ENCODE assay signal across 8 cellular contexts in the genomic region with DNA sequence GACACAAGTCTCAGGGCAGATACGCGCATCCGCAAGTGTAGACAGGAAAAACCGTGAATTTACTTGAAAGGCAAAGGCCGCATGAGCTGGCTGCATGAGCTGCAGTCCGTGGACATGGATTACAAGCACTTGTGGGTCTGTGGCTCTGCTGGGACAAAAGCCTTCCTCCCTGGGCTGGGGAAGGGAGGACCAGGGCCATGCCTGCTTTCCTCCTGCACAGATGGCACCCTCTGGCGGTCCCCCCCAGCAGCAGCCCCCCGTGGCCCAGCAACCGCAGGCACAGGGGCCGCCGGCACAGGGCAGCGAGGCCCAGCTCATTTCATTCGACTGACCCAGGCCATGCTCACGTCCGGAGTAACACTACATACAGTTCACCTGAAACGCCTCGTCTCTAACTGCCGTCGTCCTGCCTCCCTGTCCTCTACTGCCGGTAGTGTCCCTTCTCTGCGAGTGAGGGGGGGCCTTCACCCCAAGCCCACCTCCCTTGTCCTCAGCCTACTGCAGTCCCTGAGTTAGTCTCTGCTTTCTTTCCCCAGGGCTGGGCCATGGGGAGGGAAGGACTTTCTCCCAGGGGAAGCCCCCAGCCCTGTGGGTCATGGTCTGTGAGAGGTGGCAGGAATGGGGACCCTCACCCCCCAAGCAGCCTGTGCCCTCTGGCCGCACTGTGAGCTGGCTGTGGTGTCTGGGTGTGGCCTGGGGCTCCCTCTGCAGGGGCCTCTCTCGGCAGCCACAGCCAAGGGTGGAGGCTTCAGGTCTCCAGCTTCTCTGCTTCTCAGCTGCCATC. TPM values are rescaled to one million over a fixed set of nuclear protein-coding genes. Genes with fewer than 3 reads are reported as not detected.
DNase-seq lines count a peak whose midpoint lies in the region; ATAC-seq and TF ChIP-seq lines count a peak whose summit lies in the region.

No MANE protein-coding gene starts in this region.

- no peaks in the 10 kb centered on the region for H3K27me3 Mint-ChIP-seq in activated naive CD4-positive, alpha-beta T cell treated with anti-CD3 and anti-CD28 coated beads for 36 hours (ENCODE audit: low read depth)

- no peak for ATAC-seq in HG02938 (IDR thresholded peaks at IDR 0.05; ENCODE audit: unreplicated experiment)
- no peak for ATAC-seq in HG03280 (IDR thresholded peaks at IDR 0.05; ENCODE audit: unreplicated experiment)

- H3K27me3 ChIP-seq in SU-DHL-6 (ENCODE audit: low read length), result no peaks in the 10 kb centered on the region
- no peaks in the 10 kb centered on the region for H3K27me3 ChIP-seq in suprapubic skin

- peaks cover 60% of the 10 kb centered on the region for H3K79me2 ChIP-seq in SU-DHL-6 (ENCODE audit: insufficient read depth, low read length)

- no peaks in the 10 kb centered on the region for H3K9me3 Mint-ChIP-seq in activated naive CD4-positive, alpha-beta T cell treated with anti-CD3 and anti-CD28 coated beads for 36 hours

- DNase-seq in activated naive CD4-positive, alpha-beta T cell treated with anti-CD3 and anti-CD28 coated beads for 36 hours, result peak; percentile 30
- DNase-seq in activated naive CD4-positive, alpha-beta T cell treated with Interleukin-2 at 50 U/mL for 16 hours, result no peak
- DNase-seq in glomerular visceral epithelial cell (ENCODE audit: extremely low spot score) (peak; percentile 28), suprapubic skin (ENCODE audit: low spot score in 2 of 2) (no peak), hippocampal formation (lab: John Stamatoyannopoulos, UW) (no peak)

- H3K36me3 ChIP-seq in SU-DHL-6 (ENCODE audit: low read length), result peaks cover 2% of the 10 kb centered on the region; the same call in 1 of the 2 replicates
- H3K36me3 ChIP-seq in suprapubic skin, result peaks cover 67% of the 10 kb centered on the region

- TF ChIP-seq EP300 in suprapubic skin (IDR thresholded peaks at IDR 0.05), result no peak

- peaks cover 35% of the 10 kb centered on the region for H3K4me1 Mint-ChIP-seq in activated naive CD4-positive, alpha-beta T cell treated with anti-CD3 and anti-CD28 coated beads for 36 hours (ENCODE audit: low read depth)

- H2AFZ ChIP-seq in SU-DHL-6 (ENCODE audit: low read depth, low read length, severe bottlenecking), result no peak overlapping the region

- no peak overlapping the region for H3K27ac Mint-ChIP-seq in activated naive CD4-positive, alpha-beta T cell treated with anti-CD3 and anti-CD28 coated beads for 36 hours

- 69% methylated on average over 20 of the region's 23 CpGs for WGBS in suprapubic skin

- H3K27ac ChIP-seq in SU-DHL-6 (ENCODE audit: low read depth, low read length) (peak overlapping the region; percentile 77), suprapubic skin (peak overlapping the region; percentile 96)

- CTCF ChIA-PET in activated naive CD4-positive, alpha-beta T cell treated with anti-CD3 and anti-CD28 coated beads for 36 hours (lab: Charles Lee), result interaction anchor here (1.0 to 1.3 kb wide), 2 partner anchors 25 to 36 kb away, joined by 3 to 5 read pairs; no protein-coding TSS in a partner anchor

- H3F3A ChIP-seq in SU-DHL-6 (ENCODE audit: insufficient read depth), result peaks cover 17% of the 10 kb centered on the region; the same call in 1 of the 2 replicates

- H3K9ac ChIP-seq in SU-DHL-6 (ENCODE audit: low read length), result peak overlapping the region; percentile 98

- TF ChIP-seq POLR2A in suprapubic skin (IDR thresholded peaks at IDR 0.05), result no peak

- intact Hi-C loops in activated naive CD4-positive, alpha-beta T cell treated with anti-CD3 and anti-CD28 coated beads for 36 hours (cut with micrococcal nuclease), result loop anchor here (5.0 kb wide), 1 partner anchor 149 kb away; a partner anchor contains a TSS

- H3K4me3 ChIP-seq in SU-DHL-6 (ENCODE audit: insufficient read depth, low read length, poor library complexity, severe bottlenecking) (peak overlapping the region; percentile 98), suprapubic skin (peak overlapping the region; percentile 99)

- H3K9me2 ChIP-seq in SU-DHL-6 (replicated peaks; ENCODE audit: insufficient read depth, low read length), result no peaks in the 10 kb centered on the region

- H3K4me3 Mint-ChIP-seq in activated naive CD4-positive, alpha-beta T cell treated with anti-CD3 and anti-CD28 coated beads for 36 hours, result peak overlapping the region; percentile 95

- H3K4me2 ChIP-seq in SU-DHL-6 (ENCODE audit: low read depth, low read length, poor library complexity, severe bottlenecking), result peak overlapping the region; percentile 71

- peaks cover 48% of the 10 kb centered on the region for H3K36me3 Mint-ChIP-seq in activated naive CD4-positive, alpha-beta T cell treated with anti-CD3 and anti-CD28 coated beads for 36 hours (ENCODE audit: low read depth)

- no peak for TF ChIP-seq CTCF in SU-DHL-6 (IDR thresholded peaks at IDR 0.05; ENCODE audit: insufficient read depth, low read length, poor library complexity, severe bottlenecking)
- TF ChIP-seq CTCF in suprapubic skin (IDR thresholded peaks at IDR 0.05), result no peak

- no peaks in the 10 kb centered on the region for H4K20me1 ChIP-seq in SU-DHL-6 (ENCODE audit: low read depth, low read length)

- H3K9me3 ChIP-seq in SU-DHL-6 (ENCODE audit: insufficient read depth, low read length) (no peaks in the 10 kb centered on the region), suprapubic skin (no peaks in the 10 kb centered on the region)

- peaks cover 39% of the 10 kb centered on the region for H3K4me1 ChIP-seq in suprapubic skin

RNA-seq across cellular contexts. Expression of a gene that starts 1.7 kb away (rescaled TPM):
- total RNA-seq in activated naive CD4-positive, alpha-beta T cell treated with anti-CD3 and anti-CD28 coated beads for 36 hours, result 100 to 1,000 TPM in 1 of 2 experiments, 10 to 100 TPM in 1; 97.7 to 102 TPM
- total RNA-seq in suprapubic skin, result 10 to 100 TPM; 27.6 to 65.7 (median 52.1) TPM

RNA-seq across cellular contexts. Expression of a gene that starts 10.6 kb away (rescaled TPM):
- 10 to 100 TPM; 16.9 to 18.0 TPM for total RNA-seq in activated naive CD4-positive, alpha-beta T cell treated with anti-CD3 and anti-CD28 coated beads for 36 hours
- total RNA-seq in suprapubic skin, result 10 to 100 TPM; 14.1 to 32.0 (median 16.9) TPM

RNA-seq across cellular contexts. Expression of a gene that starts 17.7 kb away (rescaled TPM):
- total RNA-seq in activated naive CD4-positive, alpha-beta T cell treated with anti-CD3 and anti-CD28 coated beads for 36 hours, result 100 to 1,000 TPM in 1 of 2 experiments, 10 to 100 TPM in 1; 87.1 to 109 TPM
- 100 to 1,000 TPM in 3 of 4 donors, 10 to 100 TPM in 1; 91.0 to 181 (median 107) TPM for total RNA-seq in suprapubic skin

RNA-seq across cellular contexts. Expression of a gene that starts 17.9 kb away (rescaled TPM):
- 10 to 100 TPM; 13.8 to 14.1 TPM for total RNA-seq in activated naive CD4-positive, alpha-beta T cell treated with anti-CD3 and anti-CD28 coated beads for 36 hours
- 10 to 100 TPM; 20.2 to 39.4 (median 36.2) TPM for total RNA-seq in suprapubic skin

RNA-seq across cellular contexts. Expression of a gene that starts 34.9 kb away (rescaled TPM):
- total RNA-seq in activated naive CD4-positive, alpha-beta T cell treated with anti-CD3 and anti-CD28 coated beads for 36 hours, result 10 to 100 TPM; 30.8 to 32.3 TPM
- 10 to 100 TPM; 14.9 to 29.8 (median 24.5) TPM for total RNA-seq in suprapubic skin

Comparison
In these comparisons a context has a peak if more than half of its experiments do, and no peak if none do; other contexts are left out.
1. DNase-seq: peak in activated naive CD4-positive, alpha-beta T cell treated with anti-CD3 and anti-CD28 coated beads for 36 hours (single experiment) and glomerular visceral epithelial cell (single experiment); none in activated naive CD4-positive, alpha-beta T cell treated with Interleukin-2 at 50 U/mL for 16 hours (single experiment), suprapubic skin (0 of 2) and hippocampal formation (0 of 2).